In the genomic region with DNA sequence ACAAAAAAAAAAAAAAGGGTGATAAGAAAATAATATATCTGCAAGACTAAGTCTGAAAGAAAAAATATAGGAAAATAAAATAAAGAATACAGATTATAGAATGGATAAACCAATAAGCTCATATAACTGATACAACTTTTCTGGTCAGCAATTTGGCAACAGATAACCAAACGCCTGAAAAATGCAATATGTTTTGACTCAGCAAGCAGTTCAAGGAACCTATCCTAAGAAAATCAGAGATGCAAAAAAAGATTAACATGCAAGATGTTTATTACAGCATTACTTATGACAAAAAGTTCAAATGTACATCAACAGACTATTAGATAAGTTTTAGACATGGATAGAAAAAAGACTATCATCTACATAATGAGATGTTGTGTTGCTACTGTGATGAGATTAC, we compare ENCODE assay signal across 29 cellular contexts.
"Had no signal": no experiment of that assay in that cellular context is flagged by ENCODE, and none has a peak within 500 bp of the region (broad histone marks: within the 10 kb centered on the region; RNA-seq: fewer than 3 reads in every experiment).

No MANE protein-coding gene starts in this region.

- FAIRE-seq: astrocyte, bronchial epithelial cell had no signal

- DNase-seq: activated effector memory CD4-positive, alpha-beta T cell treated with anti-CD3 and anti-CD28 coated beads, Interleukin-2, amount 50 U/mL, for 16 hours; activated effector memory CD4-positive, alpha-beta T cell treated with Interleukin-2 at 50 U/mL for 16 hours; activated gamma-delta T cell; activated gamma-delta T cell treated with Interleukin-2 at 50 U/mL for 16 hours; activated naive CD4-positive, alpha-beta T cell; activated naive CD4-positive, alpha-beta T cell treated with anti-CD3 and anti-CD28 coated beads for 36 hours; activated naive CD4-positive, alpha-beta T cell treated with anti-CD3 and anti-CD28 coated beads, Interleukin-2, amount 10 ng/mL, durations not matched to agents 7 days and 5 days; activated naive CD4-positive, alpha-beta T cell treated with anti-CD3 and anti-CD28 coated beads, Interleukin-2, amount 50 U/mL, for 16 hours; activated naive CD4-positive, alpha-beta T cell treated with Interleukin-2 at 50 U/mL for 16 hours; activated naive CD8-positive, alpha-beta T cell treated with anti-CD3 and anti-CD28 coated beads for 36 hours; activated naive CD8-positive, alpha-beta T cell treated with anti-CD3 and anti-CD28 coated beads, Interleukin-2, amount 10 ng/mL, durations not matched to agents 7 days and 5 days; activated naive CD8-positive, alpha-beta T cell treated with anti-CD3 and anti-CD28 coated beads, Interleukin-2, amount 50 U/mL, for 24 hours; activated T-cell treated with anti-CD3 and anti-CD28 coated beads, Interleukin-2, amount 50 U/mL, for 1 hour; activated T-cell treated with anti-CD3 and anti-CD28 coated beads, Interleukin-2, amount 50 U/mL, for 24 hours; activated T-cell treated with anti-CD3 and anti-CD28 coated beads, Interleukin-2, amount 50 U/mL, for 4 hours; activated T-cell treated with anti-CD3 and anti-CD28 coated beads, Interleukin-2, amount 50 U/mL, for 48 hours; activated T-cell treated with anti-CD3 and anti-CD28 coated beads, Interleukin-2, amount 50 U/mL, for 72 hours; adrenal gland; amniotic stem cell; amygdala; anterior cingulate cortex; aorta; body of pancreas; brain microvascular endothelial cell; caudate nucleus; central memory CD4-positive, alpha-beta T cell; cerebellar nuclear complex had no signal
